Comparison of ENCODE assay signal across 13 cellular contexts in the genomic region with DNA sequence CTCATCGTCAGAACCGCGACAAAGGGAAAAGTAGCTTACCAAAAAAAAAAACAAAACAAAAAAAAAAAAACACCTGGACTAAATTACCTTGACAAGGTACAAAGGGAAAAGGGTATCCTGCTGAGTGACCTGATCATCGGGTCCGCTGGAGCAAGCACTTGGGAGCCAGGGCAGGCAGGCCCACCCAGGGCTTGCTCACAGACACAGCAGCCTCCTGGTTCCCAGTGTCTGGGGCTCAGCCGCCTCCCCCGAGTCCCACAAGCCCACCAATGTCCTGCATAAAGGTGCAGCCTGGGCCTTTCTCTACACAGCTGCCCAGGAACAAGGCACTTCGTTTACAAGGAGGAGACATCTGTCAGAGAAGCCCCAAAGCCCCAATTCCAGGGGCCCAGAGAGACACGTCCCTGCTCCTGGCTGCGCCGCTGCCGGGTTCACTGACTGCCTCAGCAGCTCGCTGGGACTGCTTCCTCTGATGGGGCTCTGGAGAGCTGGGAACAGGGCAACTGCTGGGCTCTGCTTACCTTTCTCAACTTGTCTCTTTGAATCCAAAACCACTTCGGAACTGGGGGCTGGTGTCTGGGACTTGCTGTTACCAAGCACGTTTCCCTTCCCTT.
"Had no signal": no experiment of that assay in that cellular context is flagged by ENCODE, and none has a peak within 500 bp of the region (broad histone marks: within the 10 kb centered on the region; RNA-seq: fewer than 3 reads in every experiment).

No MANE protein-coding gene starts in this region.

- H3K4me1 Mint-ChIP-seq: activated CD4-positive, alpha-beta T cell treated with anti-CD3 and anti-CD28 coated beads, Interleukin-2, amount 10 ng/mL, durations not matched to agents 7 days and 5 days; activated naive CD8-positive, alpha-beta T cell treated with anti-CD3 and anti-CD28 coated beads, Interleukin-2, amount 50 U/mL, for 24 hours had no signal

- H3K4me3 Mint-ChIP-seq: activated CD4-positive, alpha-beta T cell treated with anti-CD3 and anti-CD28 coated beads, Interleukin-2, amount 10 ng/mL, durations not matched to agents 7 days and 5 days; activated naive CD8-positive, alpha-beta T cell treated with anti-CD3 and anti-CD28 coated beads, Interleukin-2, amount 50 U/mL, for 24 hours; stimulated activated naive CD8-positive, alpha-beta T cell treated with anti-CD3 and anti-CD28 coated beads, Interleukin-15, Interleukin-2, amounts not matched to agents 100 ng/mL and 50 ng/mL, for 24 hours had no signal

- DNase-seq: activated CD4-positive, alpha-beta T cell treated with anti-CD3 and anti-CD28 coated beads, Interleukin-2, amount 10 ng/mL, durations not matched to agents 7 days and 5 days; activated CD8-positive, alpha-beta memory T cell treated with anti-CD3 and anti-CD28 coated beads for 24 hours; activated naive CD4-positive, alpha-beta T cell treated with Interleukin-2 at 50 U/mL for 16 hours; activated naive CD8-positive, alpha-beta T cell treated with anti-CD3 and anti-CD28 coated beads, Interleukin-2, amount 50 U/mL, for 24 hours; effector CD4-positive, alpha-beta T cell; gastrocnemius medialis; left ventricle myocardium inferior; mesenchymal stem cell; ovary; stimulated activated CD4-positive, alpha-beta T cell treated with anti-CD3 and anti-CD28 coated beads, Interleukin-4, amount 100 ng/mL, for 1 hour; stimulated activated CD8-positive, alpha-beta memory T cell treated with anti-CD3 and anti-CD28 coated beads, Interleukin-4, amount 100 ng/mL, for 48 hours had no signal

- ATAC-seq: activated naive CD8-positive, alpha-beta T cell treated with anti-CD3 and anti-CD28 coated beads, Interleukin-2, amount 50 U/mL, for 24 hours; gastrocnemius medialis had no signal

- H3K36me3 ChIP-seq: gastrocnemius medialis, ovary had no signal

- H3K9me3 Mint-ChIP-seq: activated CD4-positive, alpha-beta T cell treated with anti-CD3 and anti-CD28 coated beads, Interleukin-2, amount 10 ng/mL, durations not matched to agents 7 days and 5 days; activated naive CD8-positive, alpha-beta T cell treated with anti-CD3 and anti-CD28 coated beads, Interleukin-2, amount 50 U/mL, for 24 hours; stimulated activated naive CD8-positive, alpha-beta T cell treated with anti-CD3 and anti-CD28 coated beads, Interleukin-15, Interleukin-2, amounts not matched to agents 100 ng/mL and 50 ng/mL, for 24 hours had no signal

- H3K27ac Mint-ChIP-seq: activated CD4-positive, alpha-beta T cell treated with anti-CD3 and anti-CD28 coated beads, Interleukin-2, amount 10 ng/mL, durations not matched to agents 7 days and 5 days; activated naive CD8-positive, alpha-beta T cell treated with anti-CD3 and anti-CD28 coated beads, Interleukin-2, amount 50 U/mL, for 24 hours; stimulated activated naive CD8-positive, alpha-beta T cell treated with anti-CD3 and anti-CD28 coated beads, Interleukin-15, Interleukin-2, amounts not matched to agents 100 ng/mL and 50 ng/mL, for 24 hours had no signal

- H3K27me3 Mint-ChIP-seq: activated CD4-positive, alpha-beta T cell treated with anti-CD3 and anti-CD28 coated beads, Interleukin-2, amount 10 ng/mL, durations not matched to agents 7 days and 5 days; activated naive CD8-positive, alpha-beta T cell treated with anti-CD3 and anti-CD28 coated beads, Interleukin-2, amount 50 U/mL, for 24 hours; stimulated activated naive CD8-positive, alpha-beta T cell treated with anti-CD3 and anti-CD28 coated beads, Interleukin-15, Interleukin-2, amounts not matched to agents 100 ng/mL and 50 ng/mL, for 24 hours had no signal

- H3K4me1 ChIP-seq: gastrocnemius medialis, left ventricle myocardium inferior had no signal

- H3K27me3 ChIP-seq: gastrocnemius medialis, ovary had no signal

- H3K9me3 ChIP-seq: gastrocnemius medialis, left ventricle myocardium inferior, ovary had no signal

- H3K27ac ChIP-seq: coronary artery, gastrocnemius medialis, left ventricle myocardium inferior, ovary had no signal

- H3K4me3 ChIP-seq: coronary artery, gastrocnemius medialis, left ventricle myocardium inferior, ovary had no signal
